In the genomic region with DNA sequence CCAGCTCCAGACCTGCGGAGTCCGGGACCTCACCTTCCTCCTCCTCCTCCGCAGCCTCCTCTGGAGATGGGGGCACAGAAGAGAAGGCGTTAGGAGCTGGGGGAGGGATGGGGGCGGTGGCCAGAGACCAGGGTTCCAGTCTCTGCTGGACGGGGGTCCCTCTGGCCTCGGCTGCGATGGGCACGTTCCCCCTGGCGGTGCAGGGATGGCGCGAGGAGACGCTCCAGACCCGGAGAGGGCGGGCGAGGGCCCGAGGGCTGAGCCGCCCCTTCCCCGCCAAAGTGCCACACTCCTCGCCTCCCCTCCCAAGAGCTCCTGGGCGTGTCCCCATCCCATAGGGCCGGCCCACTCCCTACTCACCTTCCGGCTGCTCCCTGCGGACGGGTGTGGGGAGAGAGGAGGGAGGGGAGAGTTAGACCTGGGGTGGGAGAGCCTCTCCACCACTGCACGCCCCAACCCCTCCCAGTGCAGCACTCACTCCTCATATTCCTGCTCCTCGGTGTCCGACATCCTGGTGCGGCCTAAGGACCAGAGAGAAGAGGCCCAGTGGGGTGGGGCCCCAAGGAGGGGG, we compare ENCODE assay signal across 9 cellular contexts. TPM values are rescaled to one million over a fixed set of nuclear protein-coding genes. Genes with fewer than 3 reads are reported as not detected.
DNase-seq lines count a peak whose midpoint lies in the region; ATAC-seq and TF ChIP-seq lines count a peak whose summit lies in the region.
"Had no signal": no experiment of that assay in that cellular context is flagged by ENCODE, and none has a peak within 500 bp of the region (broad histone marks: within the 10 kb centered on the region; RNA-seq: fewer than 3 reads in every experiment).

No MANE protein-coding gene starts in this region.

- DNase-seq in DMS79 (lab: John Stamatoyannopoulos, UW) = peak; percentile 83
- peak; percentile 88 for DNase-seq in SW480 (ENCODE audit: low spot score)
- DNase-seq in mesendoderm = peak; percentile 97
- DNase-seq in activated T-cell treated with anti-CD3 and anti-CD28 coated beads for 4 hours = no peak
- no peak for DNase-seq in NAMALWA (ENCODE audit: low spot score)
- no peak for DNase-seq in endothelial cell (ENCODE audit: low spot score)

- H3K36me3 ChIP-seq in Loucy (ENCODE audit: insufficient read depth, low read length) (no peaks in the 10 kb centered on the region), mesendoderm (ENCODE audit: control insufficient read depth, insufficient read depth, low read length) (no peaks in the 10 kb centered on the region)

- H3K9me3 ChIP-seq in Loucy (ENCODE audit: insufficient read depth, low read depth, low read length) = no peaks in the 10 kb centered on the region

- H2AFZ ChIP-seq in Loucy (ENCODE audit: low read length) = peak overlapping the region; percentile 78

- no peak overlapping the region for H2BK5ac ChIP-seq in mesendoderm (ENCODE audit: low read length)

- H2AK5ac ChIP-seq in mesendoderm (ENCODE audit: low read length) = no peak overlapping the region

- peak overlapping the region; percentile 80 for H3K56ac ChIP-seq in mesendoderm (ENCODE audit: low read length)

- peaks cover 23% of the 10 kb centered on the region for H3K27me3 Mint-ChIP-seq in endothelial cell (ENCODE audit: unreplicated experiment)

- no peaks in the 10 kb centered on the region for H3K79me2 ChIP-seq in Loucy (ENCODE audit: insufficient read depth, low read length)
- H3K79me2 ChIP-seq in mesendoderm (ENCODE audit: control insufficient read depth, insufficient read depth, low read length) = no peaks in the 10 kb centered on the region

- no CpG with 5 or more reads among the region's 29 CpGs for WGBS in mesendoderm (ENCODE audit: extremely low coverage, insufficient coverage, low lambda C conversion rate)

- H3K27me3 ChIP-seq in Loucy (ENCODE audit: insufficient read depth, low read length, poor library complexity, severe bottlenecking) (no peaks in the 10 kb centered on the region), mesendoderm (ENCODE audit: insufficient read depth, low read length, poor library complexity) (no peaks in the 10 kb centered on the region)

- no peak overlapping the region for H3K23ac ChIP-seq in mesendoderm (ENCODE audit: low read length)

- H3K27ac Mint-ChIP-seq in endothelial cell (ENCODE audit: unreplicated experiment) = no peak overlapping the region

- H3K79me1 ChIP-seq in mesendoderm (ENCODE audit: low read length) = no peaks in the 10 kb centered on the region

- H3K4me1 ChIP-seq in Loucy (ENCODE audit: insufficient read depth, low read length, poor library complexity, severe bottlenecking) (peaks cover 10% of the 10 kb centered on the region), mesendoderm (ENCODE audit: control insufficient read depth, low read depth, low read length) (no peaks in the 10 kb centered on the region)

- TF ChIP-seq CTCF in Loucy (conservative IDR thresholded peaks at IDR 0.05; ENCODE audit: low read length) = no peak
- no peak for TF ChIP-seq CTCF in endothelial cell (IDR thresholded peaks at IDR 0.05; ENCODE audit: unreplicated experiment)

- peak overlapping the region; percentile 46 for H3K4ac ChIP-seq in mesendoderm (ENCODE audit: low read depth, low read length)

- peak overlapping the region; percentile 89 for H3K4me2 ChIP-seq in Loucy (ENCODE audit: low read depth, low read length, poor library complexity, severe bottlenecking)
- peak overlapping the region; percentile 59 for H3K4me2 ChIP-seq in mesendoderm (ENCODE audit: low read length)

- H3K9me2 ChIP-seq in Loucy (replicated peaks; ENCODE audit: low read depth, low read length) = no peaks in the 10 kb centered on the region

- peaks cover under 1% of the 10 kb centered on the region for H3K9me3 Mint-ChIP-seq in endothelial cell (ENCODE audit: unreplicated experiment)

- H3K36me3 Mint-ChIP-seq in endothelial cell (ENCODE audit: low read depth, unreplicated experiment) = peaks cover 7% of the 10 kb centered on the region

- H3K4me3 Mint-ChIP-seq in endothelial cell (ENCODE audit: unreplicated experiment) = no peak overlapping the region

- no peaks in the 10 kb centered on the region for H4K20me1 ChIP-seq in Loucy (ENCODE audit: insufficient read depth, low read length, poor library complexity, severe bottlenecking)

- peaks cover 4% of the 10 kb centered on the region; the same call in 1 of the 2 replicates for H3F3A ChIP-seq in Loucy (ENCODE audit: low read depth)

- H3K18ac ChIP-seq in mesendoderm (ENCODE audit: low read length) = peak overlapping the region; percentile 83

- H2BK120ac ChIP-seq in mesendoderm (ENCODE audit: low read depth, low read length) = no peak overlapping the region

- no peak for ATAC-seq in GM19035 (IDR thresholded peaks at IDR 0.05; ENCODE audit: unreplicated experiment)

- H4K5ac ChIP-seq in mesendoderm (ENCODE audit: low read length) = no peak overlapping the region

- no peaks in the 10 kb centered on the region for H3K4me1 Mint-ChIP-seq in endothelial cell (ENCODE audit: unreplicated experiment)

- H3K27ac ChIP-seq in mesendoderm (ENCODE audit: low read depth, low read length) = no peak overlapping the region

- H2BK15ac ChIP-seq in mesendoderm (replicated peaks; ENCODE audit: low read depth) = no peak overlapping the region

- peak overlapping the region; percentile 80 for H3K4me3 ChIP-seq in Loucy (ENCODE audit: low read length, poor library complexity, severe bottlenecking)
- H3K4me3 ChIP-seq in mesendoderm (ENCODE audit: low read length) = peak overlapping the region; percentile 43

- H4K8ac ChIP-seq in mesendoderm (ENCODE audit: low read depth, low read length) = no peak overlapping the region

- H3K9ac ChIP-seq in Loucy (ENCODE audit: low read depth, low read length, poor library complexity, severe bottlenecking) (peak overlapping the region; percentile 60), mesendoderm (ENCODE audit: low read length) (peak overlapping the region; percentile 65)

RNA-seq across cellular contexts. Expression of a gene that starts 2.3 kb away (rescaled TPM):
- polyA plus RNA-seq in mesendoderm (2013, experiment 1 of 2) = 35.9 TPM
- 40.3 TPM for polyA plus RNA-seq in mesendoderm (2013, experiment 2 of 2)
- total RNA-seq in endothelial cell (ENCODE audit: unreplicated experiment) = 2.8 TPM

RNA-seq across cellular contexts. Expression of a gene that starts 10.8 kb away (rescaled TPM):
- 4.3 TPM for polyA plus RNA-seq in mesendoderm (2013, experiment 1 of 2)
- polyA plus RNA-seq in mesendoderm (2013, experiment 2 of 2) = 4.0 TPM
- total RNA-seq in endothelial cell (ENCODE audit: unreplicated experiment) = not detected
- total RNA-seq: dermis microvascular lymphatic vessel endothelial cell had no signal

RNA-seq across cellular contexts. Expression of a gene that starts 19.7 kb away (rescaled TPM):
- 1.4 TPM for polyA plus RNA-seq in mesendoderm (2013, experiment 1 of 2)
- polyA plus RNA-seq in mesendoderm (2013, experiment 2 of 2) = 1.1 TPM
- 2.2 TPM for total RNA-seq in endothelial cell (ENCODE audit: unreplicated experiment)

RNA-seq across cellular contexts. Expression of a gene that starts 29.3 kb away (rescaled TPM):
- 42.5 TPM for polyA plus RNA-seq in mesendoderm (2013, experiment 1 of 2)
- 43.2 TPM for polyA plus RNA-seq in mesendoderm (2013, experiment 2 of 2)
- total RNA-seq in endothelial cell (ENCODE audit: unreplicated experiment) = 136 TPM

RNA-seq across cellular contexts. Expression of a gene that starts 33.4 kb away (rescaled TPM):
- 0.53 TPM for polyA plus RNA-seq in mesendoderm (2013, experiment 1 of 2)
- polyA plus RNA-seq in mesendoderm (2013, experiment 2 of 2) = 0.24 TPM
- 1.6 TPM for total RNA-seq in endothelial cell (ENCODE audit: unreplicated experiment)

Comparison
In these comparisons a context has a peak if more than half of its experiments do, and no peak if none do; other contexts are left out.
1. DNase-seq: peak in DMS79 (single experiment), SW480 (single experiment) and mesendoderm (single experiment); none in activated T-cell treated with anti-CD3 and anti-CD28 coated beads for 4 hours (single experiment), NAMALWA (single experiment) and endothelial cell (single experiment).